ENCODE assay signal across 17 cellular contexts in the genomic region with DNA sequence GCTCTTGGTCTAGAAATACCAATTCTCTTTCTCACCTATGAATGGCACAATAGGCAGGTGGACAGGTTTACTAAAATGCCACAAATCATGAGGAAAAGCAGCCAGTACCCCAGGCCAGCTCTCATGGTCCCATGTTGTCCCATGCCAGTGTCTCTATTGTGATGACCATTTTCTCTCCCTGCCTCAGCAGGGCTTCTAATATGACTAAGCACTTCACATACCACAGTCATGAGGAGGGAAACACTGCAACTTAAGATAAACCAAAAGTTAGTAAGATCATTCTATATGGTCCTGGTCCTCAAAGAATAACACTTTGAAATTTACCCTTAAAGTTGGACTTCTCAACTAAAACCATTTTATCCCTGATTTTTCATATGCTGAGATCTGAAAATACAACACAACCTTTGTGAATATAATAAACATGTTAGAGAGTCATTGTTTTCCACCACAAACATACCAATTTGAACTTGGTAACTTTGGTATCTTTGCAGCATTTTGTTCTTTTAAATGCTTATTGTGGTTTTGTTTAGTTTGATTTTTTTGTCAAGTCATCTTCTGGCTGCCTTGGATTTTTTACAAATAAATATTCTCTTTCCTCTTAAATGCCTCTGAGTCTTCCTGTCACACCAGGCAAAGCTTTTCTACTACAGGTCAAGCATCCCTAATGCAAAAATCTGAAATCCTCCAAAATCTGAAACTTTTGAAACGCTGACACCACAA. TPM values are rescaled to one million over a fixed set of nuclear protein-coding genes. Genes with fewer than 3 reads are reported as not detected.
A peak's percentile ranks its signal among the peaks of the same experiment; 100 is the strongest.
DNase-seq lines count a peak whose midpoint lies in the region; ATAC-seq and TF ChIP-seq lines count a peak whose summit lies in the region.
"Had no signal": no experiment of that assay in that cellular context is flagged by ENCODE, and none has a peak within 500 bp of the region (broad histone marks: within the 10 kb centered on the region; RNA-seq: fewer than 3 reads in every experiment).

No MANE protein-coding gene starts in this region.

- no peak overlapping the region for H3K27ac ChIP-seq in HUES6 (ENCODE audit: low read depth, low read length)
- H3K27ac ChIP-seq: body of pancreas, PC-9 had no signal

- H3K27me3 ChIP-seq in HUES6 (ENCODE audit: control insufficient read depth, insufficient read depth, low read length): no peaks in the 10 kb centered on the region
- H3K27me3 ChIP-seq: body of pancreas had no signal

- no peak for TF ChIP-seq CTCF in AG10803 (conservative IDR thresholded peaks at IDR 0.05; ENCODE audit: low read length)

- DNase-seq in AG10803 (ENCODE audit: low read depth) (peak; percentile 20), foreskin melanocyte (peak; percentile 29), C1 segment of cervical spinal cord (lab: John Stamatoyannopoulos, UW) (no peak), T-helper 9 cell (no peak)
- DNase-seq in activated naive CD8-positive, alpha-beta T cell treated with anti-CD3 and anti-CD28 coated beads for 36 hours: no peak
- DNase-seq: AML-193, body of pancreas, NCI-H1436, NCI-H524, occipital lobe, PC-9 had no signal

- H3K9me3 Mint-ChIP-seq in activated naive CD8-positive, alpha-beta T cell treated with anti-CD3 and anti-CD28 coated beads for 36 hours: no peaks in the 10 kb centered on the region
- H3K9me3 Mint-ChIP-seq: IgD-negative memory B cell, mesothelial cell of epicardium had no signal

- H3K36me3 Mint-ChIP-seq in activated naive CD8-positive, alpha-beta T cell treated with anti-CD3 and anti-CD28 coated beads for 36 hours: peaks cover 11% of the 10 kb centered on the region

- peak overlapping the region; percentile 33 for H3K9ac ChIP-seq in HUES6 (ENCODE audit: low read length)

- H3K27me3 Mint-ChIP-seq in activated naive CD8-positive, alpha-beta T cell treated with anti-CD3 and anti-CD28 coated beads for 36 hours: no peaks in the 10 kb centered on the region
- H3K27me3 Mint-ChIP-seq: IgD-negative memory B cell had no signal

- no peaks in the 10 kb centered on the region for H3K9me3 ChIP-seq in HUES6 (ENCODE audit: control insufficient read depth, insufficient read depth, low read depth, low read length)
- H3K9me3 ChIP-seq: body of pancreas had no signal

- ATAC-seq in HG03196 (IDR thresholded peaks at IDR 0.05; ENCODE audit: unreplicated experiment): no peak
- ATAC-seq in GM19452 (IDR thresholded peaks at IDR 0.05; ENCODE audit: unreplicated experiment): no peak
- ATAC-seq: body of pancreas had no signal

- no peak overlapping the region for H3K4me3 ChIP-seq in AG10803 (ENCODE audit: low read length)
- no peak overlapping the region for H3K4me3 ChIP-seq in HUES6 (ENCODE audit: low read depth, low read length)
- H3K4me3 ChIP-seq: body of pancreas, PC-9, smooth muscle cell had no signal

- no peak overlapping the region for H3K4me3 Mint-ChIP-seq in activated naive CD8-positive, alpha-beta T cell treated with anti-CD3 and anti-CD28 coated beads for 36 hours
- H3K4me3 Mint-ChIP-seq: IgD-negative memory B cell, mesothelial cell of epicardium had no signal

- peaks cover 39% of the 10 kb centered on the region for H3K36me3 ChIP-seq in HUES6 (ENCODE audit: control insufficient read depth, insufficient read depth, low read length)

- peak overlapping the region; percentile 22 for H3K27ac Mint-ChIP-seq in activated naive CD8-positive, alpha-beta T cell treated with anti-CD3 and anti-CD28 coated beads for 36 hours
- H3K27ac Mint-ChIP-seq: IgD-negative memory B cell, mesothelial cell of epicardium had no signal

- peaks cover 20% of the 10 kb centered on the region for H3K4me1 Mint-ChIP-seq in activated naive CD8-positive, alpha-beta T cell treated with anti-CD3 and anti-CD28 coated beads for 36 hours

- H3K4me1 ChIP-seq in HUES6 (ENCODE audit: control insufficient read depth, insufficient read depth, low read length): peaks cover 3% of the 10 kb centered on the region; the same call in 1 of the 2 replicates

RNA-seq across cellular contexts. Expression of gene TTC5, which starts 3.5 kb away (rescaled TPM):
- total RNA-seq in activated naive CD8-positive, alpha-beta T cell treated with anti-CD3 and anti-CD28 coated beads for 36 hours: 10 to 100 TPM; 27.5 to 27.7 TPM

RNA-seq across cellular contexts. Expression of gene CCNB1IP1, which starts 30.9 kb away (rescaled TPM):
- total RNA-seq in activated naive CD8-positive, alpha-beta T cell treated with anti-CD3 and anti-CD28 coated beads for 36 hours: 10 to 100 TPM; 70.5 to 73.1 TPM

RNA-seq across cellular contexts. Expression of gene PARP2, which starts 41.2 kb away (rescaled TPM):
- 10 to 100 TPM; 42.9 to 46.5 TPM for total RNA-seq in activated naive CD8-positive, alpha-beta T cell treated with anti-CD3 and anti-CD28 coated beads for 36 hours

Comparison
In these comparisons a context has a peak if more than half of its experiments do, and no peak if none do; other contexts are left out.
1. DNase-seq: peak in AG10803 (single experiment) and foreskin melanocyte (single experiment); none in activated naive CD8-positive, alpha-beta T cell treated with anti-CD3 and anti-CD28 coated beads for 36 hours (single experiment), C1 segment of cervical spinal cord (0 of 14) and T-helper 9 cell (single experiment).